Comparison of ENCODE assay signal across 8 cellular contexts in the genomic region with DNA sequence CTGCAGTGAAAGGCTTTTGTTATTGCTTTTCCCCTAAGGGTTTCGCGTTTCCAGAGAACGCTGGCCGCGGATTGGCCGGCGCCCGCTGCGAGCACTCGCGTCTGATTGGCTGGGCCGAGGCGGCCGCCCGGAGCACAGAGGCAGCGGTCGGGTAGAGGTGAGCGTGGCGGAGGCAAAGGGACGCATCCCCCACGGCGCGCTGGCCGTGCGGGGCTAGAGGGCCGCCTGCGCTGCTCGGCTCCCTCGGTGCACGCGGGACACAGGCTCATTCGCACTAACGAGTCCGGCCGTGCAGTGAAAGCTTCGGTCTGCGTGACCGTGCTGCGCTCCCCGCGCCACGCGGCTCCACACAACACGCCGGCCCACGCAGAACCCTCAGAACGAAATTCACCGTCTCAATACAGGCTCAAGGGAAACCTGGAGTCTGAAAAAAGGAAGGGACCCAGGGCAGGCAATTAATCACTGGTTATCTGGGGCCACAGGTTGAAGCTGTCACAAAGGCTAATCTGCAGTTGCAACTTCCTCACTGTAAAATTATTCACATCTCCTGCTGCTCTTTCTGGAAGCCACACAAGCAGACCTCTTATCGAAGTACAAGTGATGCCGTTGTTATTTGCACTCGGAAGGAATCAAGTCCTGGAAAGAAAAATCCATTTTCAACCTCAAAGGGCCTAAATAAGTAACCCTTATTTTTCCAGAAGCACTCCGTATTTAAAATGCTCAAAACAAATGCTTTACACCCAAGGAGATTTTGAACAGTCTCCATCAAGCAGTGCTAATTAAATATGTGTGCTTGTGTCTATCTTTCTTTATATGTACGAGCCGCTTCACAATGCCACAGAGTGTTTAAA.
DNase-seq lines count a peak whose midpoint lies in the region; ATAC-seq and TF ChIP-seq lines count a peak whose summit lies in the region.

No MANE protein-coding gene starts in this region.

- POLR2A ChIA-PET in naive thymus-derived CD4-positive, alpha-beta T cell (lab: Charles Lee) = no interaction called here

- in situ Hi-C loops in ACHN (cut with HindIII; ENCODE audit: low pct_ligation_motif_present, low pct_unique_long_range_greater_than_20kb, low sequenced_read_pairs) = no loop called here

- CTCF ChIA-PET in naive thymus-derived CD4-positive, alpha-beta T cell (lab: Charles Lee) = interaction anchor here (0.6 kb wide), 1 partner anchor 1038 kb away, joined by 3 read pairs; no protein-coding TSS in a partner anchor

- no peaks in the 10 kb centered on the region for H3K36me3 ChIP-seq in naive thymus-derived CD4-positive, alpha-beta T cell (ENCODE audit: control insufficient read depth in 2 of 3, insufficient read depth in 3 of 3, low read length in 3 of 3)

- intact Hi-C loops in naive thymus-derived CD4-positive, alpha-beta T cell (cut with micrococcal nuclease) = loop anchor here in 1 of 2 donors (5.0 kb wide), 1 partner anchor 70 kb away; no protein-coding TSS in a partner anchor

- ATAC-seq in GM18498 (IDR thresholded peaks at IDR 0.05; ENCODE audit: unreplicated experiment) (peak; percentile 43), HG02884 (IDR thresholded peaks at IDR 0.05; ENCODE audit: unreplicated experiment) (peak; percentile 27)
- ATAC-seq in activated T-cell treated with anti-CD3 and anti-CD28 coated beads, Interleukin-2, amount 50 U/mL, for 4 hours = peak; percentile 57 to 71
- ATAC-seq in naive thymus-derived CD4-positive, alpha-beta T cell = peak; percentile 43

- no peaks in the 10 kb centered on the region for H3K9me3 Mint-ChIP-seq in activated T-cell treated with anti-CD3 and anti-CD28 coated beads, Interleukin-2, amount 50 U/mL, for 4 hours
- H3K9me3 Mint-ChIP-seq in naive thymus-derived CD4-positive, alpha-beta T cell = peaks cover 0 to 8% (median 3%) of the 10 kb centered on the region in 11 donors

- H3K4me3 Mint-ChIP-seq in activated T-cell treated with anti-CD3 and anti-CD28 coated beads, Interleukin-2, amount 50 U/mL, for 4 hours = peak overlapping the region; percentile 54
- peak overlapping the region; percentile 8 to 81 (median 64) for H3K4me3 Mint-ChIP-seq in naive thymus-derived CD4-positive, alpha-beta T cell

- peaks cover 30% of the 10 kb centered on the region for H3K4me1 Mint-ChIP-seq in activated T-cell treated with anti-CD3 and anti-CD28 coated beads, Interleukin-2, amount 50 U/mL, for 4 hours (ENCODE audit: low read depth)
- H3K4me1 Mint-ChIP-seq in naive thymus-derived CD4-positive, alpha-beta T cell = peaks cover 11 to 47% (median 34%) of the 10 kb centered on the region in 7 donors

- H3K4me3 ChIP-seq in foreskin fibroblast (ENCODE audit: low read depth in 1 of 2, low read length in 2 of 2) = peak overlapping the region; percentile 54 to 57
- H3K4me3 ChIP-seq in naive thymus-derived CD4-positive, alpha-beta T cell (ENCODE audit: low read length) = no peak overlapping the region

- TF ChIP-seq CTCF in foreskin fibroblast (IDR thresholded peaks at IDR 0.05; ENCODE audit: low read depth, low read length) = no peak

- peaks cover 0 to 19% of the 10 kb centered on the region in 2 donors for H3K27me3 ChIP-seq in naive thymus-derived CD4-positive, alpha-beta T cell (ENCODE audit: control insufficient read depth in 2 of 2, insufficient read depth in 2 of 2, low read length in 2 of 2)

- peaks cover 13% of the 10 kb centered on the region for H3K27me3 Mint-ChIP-seq in activated T-cell treated with anti-CD3 and anti-CD28 coated beads, Interleukin-2, amount 50 U/mL, for 4 hours (ENCODE audit: low read depth)
- peaks cover 11 to 39% (median 19%) of the 10 kb centered on the region in 5 donors for H3K27me3 Mint-ChIP-seq in naive thymus-derived CD4-positive, alpha-beta T cell

- H3K27ac Mint-ChIP-seq in naive thymus-derived CD4-positive, alpha-beta T cell = no peak overlapping the region

- H3K36me3 Mint-ChIP-seq in activated T-cell treated with anti-CD3 and anti-CD28 coated beads, Interleukin-2, amount 50 U/mL, for 4 hours (ENCODE audit: insufficient read depth) = no peaks in the 10 kb centered on the region
- peaks cover 0 to 9% (median 4%) of the 10 kb centered on the region in 5 donors for H3K36me3 Mint-ChIP-seq in naive thymus-derived CD4-positive, alpha-beta T cell

- peaks cover 4 to 21% of the 10 kb centered on the region in 2 donors for H3K4me1 ChIP-seq in naive thymus-derived CD4-positive, alpha-beta T cell (ENCODE audit: control insufficient read depth in 2 of 2, insufficient read depth in 2 of 2, low read length in 2 of 2)

- H3K27ac ChIP-seq in naive thymus-derived CD4-positive, alpha-beta T cell (ENCODE audit: low read depth, low read length) = no peak overlapping the region

- DNase-seq in ACHN (peak; percentile 74), NCI-H2227 treated with DMSO at 0.1 percent for 48 hours (lab: John Stamatoyannopoulos, UW) (peak; percentile 70), foreskin fibroblast (peak; percentile 87 to 95), ureter (ENCODE audit: low spot score) (peak; percentile 74)
- no peak for DNase-seq in activated T-cell treated with anti-CD3 and anti-CD28 coated beads, Interleukin-2, amount 50 U/mL, for 4 hours
- DNase-seq in naive thymus-derived CD4-positive, alpha-beta T cell = peak in 2 of 9 donors; percentile 3 to 23

- H3K9me3 ChIP-seq in naive thymus-derived CD4-positive, alpha-beta T cell (ENCODE audit: control insufficient read depth in 2 of 3, low read length in 3 of 3) = no peaks in the 10 kb centered on the region
